In the genomic region with DNA sequence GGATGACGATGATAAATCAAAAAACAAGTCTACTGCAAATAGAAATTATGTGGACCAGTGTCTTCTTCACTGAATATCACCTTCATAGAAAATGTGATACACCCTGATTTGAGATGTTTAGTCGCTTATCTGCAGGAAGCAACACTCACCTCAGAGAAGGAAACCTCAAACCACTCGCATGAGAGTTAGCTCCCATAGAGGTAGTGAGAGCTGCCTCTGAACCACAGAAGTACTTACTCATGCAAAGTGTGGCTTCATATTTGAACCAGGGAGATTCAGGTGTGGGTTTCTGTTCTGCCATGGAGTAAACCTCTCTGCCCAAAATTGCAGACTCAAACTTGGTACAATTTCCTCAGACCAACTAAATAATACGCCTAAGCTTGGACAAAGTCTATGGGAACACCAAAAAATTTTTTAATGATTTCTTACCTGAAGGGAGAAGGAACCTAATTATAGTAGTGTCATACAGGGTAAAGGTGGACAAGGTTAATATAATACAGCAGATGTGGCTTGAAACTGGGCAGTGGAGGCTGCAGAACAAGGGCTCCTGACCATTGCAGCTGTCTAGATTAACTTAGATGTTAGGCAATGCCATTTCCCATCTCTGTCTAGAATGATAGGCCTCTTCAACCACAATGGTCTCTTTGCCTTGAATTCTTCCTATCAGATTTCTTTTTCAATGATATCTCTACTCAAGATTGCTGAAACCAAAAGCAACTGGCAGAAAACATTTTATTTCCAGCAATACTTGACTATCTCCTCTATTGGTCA, we compare ENCODE assay signal across 2 cellular contexts.
TF ChIP-seq lines count a peak whose summit lies in the region.

No MANE protein-coding gene starts in this region.

TF ChIP-seq in SK-N-SH, 30 proteins besides CTCF, POLR2A, EP300 and RAD21:
- TF ChIP-seq, protein P1, sequence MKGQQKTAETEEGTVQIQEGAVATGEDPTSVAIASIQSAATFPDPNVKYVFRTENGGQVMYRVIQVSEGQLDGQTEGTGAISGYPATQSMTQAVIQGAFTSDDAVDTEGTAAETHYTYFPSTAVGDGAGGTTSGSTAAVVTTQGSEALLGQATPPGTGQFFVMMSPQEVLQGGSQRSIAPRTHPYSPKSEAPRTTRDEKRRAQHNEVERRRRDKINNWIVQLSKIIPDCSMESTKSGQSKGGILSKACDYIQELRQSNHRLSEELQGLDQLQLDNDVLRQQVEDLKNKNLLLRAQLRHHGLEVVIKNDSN (IDR thresholded peaks at IDR 0.05; ENCODE audit: borderline replicate concordance, low read depth), result no peak
- TF ChIP-seq ELF1 (IDR thresholded peaks at IDR 0.05) (no peak), FOXM1 (IDR thresholded peaks at IDR 0.05; ENCODE audit: low read depth) (no peak), SMC3 (IDR thresholded peaks at IDR 0.05; ENCODE audit: low read depth, low read length) (no peak), GABPA (IDR thresholded peaks at IDR 0.05; ENCODE audit: low read depth) (no peak), IRF3 (IDR thresholded peaks at IDR 0.05; ENCODE audit: low read depth, low read length) (no peak), EZH2phosphoT487 (IDR thresholded peaks at IDR 0.05; ENCODE audit: borderline replicate concordance, low read depth) (no peak), MEF2A (IDR thresholded peaks at IDR 0.05; ENCODE audit: borderline replicate concordance, low read depth) (no peak), MXI1 (IDR thresholded peaks at IDR 0.05; ENCODE audit: low read depth, low read length) (no peak), RFX5 (IDR thresholded peaks at IDR 0.05; ENCODE audit: low read length) (no peak)
- TF ChIP-seq, protein P2, sequence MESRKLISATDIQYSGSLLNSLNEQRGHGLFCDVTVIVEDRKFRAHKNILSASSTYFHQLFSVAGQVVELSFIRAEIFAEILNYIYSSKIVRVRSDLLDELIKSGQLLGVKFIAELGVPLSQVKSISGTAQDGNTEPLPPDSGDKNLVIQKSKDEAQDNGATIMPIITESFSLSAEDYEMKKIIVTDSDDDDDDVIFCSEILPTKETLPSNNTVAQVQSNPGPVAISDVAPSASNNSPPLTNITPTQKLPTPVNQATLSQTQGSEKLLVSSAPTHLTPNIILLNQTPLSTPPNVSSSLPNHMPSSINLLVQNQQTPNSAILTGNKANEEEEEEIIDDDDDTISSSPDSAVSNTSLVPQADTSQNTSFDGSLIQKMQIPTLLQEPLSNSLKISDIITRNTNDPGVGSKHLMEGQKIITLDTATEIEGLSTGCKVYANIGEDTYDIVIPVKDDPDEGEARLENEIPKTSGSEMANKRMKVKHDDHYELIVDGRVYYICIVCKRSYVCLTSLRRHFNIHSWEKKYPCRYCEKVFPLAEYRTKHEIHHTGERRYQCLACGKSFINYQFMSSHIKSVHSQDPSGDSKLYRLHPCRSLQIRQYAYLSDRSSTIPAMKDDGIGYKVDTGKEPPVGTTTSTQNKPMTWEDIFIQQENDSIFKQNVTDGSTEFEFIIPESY (IDR thresholded peaks at IDR 0.05; ENCODE audit: borderline replicate concordance, low read depth), result no peak
- TF ChIP-seq, protein P3, sequence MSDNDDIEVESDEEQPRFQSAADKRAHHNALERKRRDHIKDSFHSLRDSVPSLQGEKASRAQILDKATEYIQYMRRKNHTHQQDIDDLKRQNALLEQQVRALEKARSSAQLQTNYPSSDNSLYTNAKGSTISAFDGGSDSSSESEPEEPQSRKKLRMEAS (IDR thresholded peaks at IDR 0.05; ENCODE audit: low read depth), result no peak

TF ChIP-seq in SK-N-SH treated with all-trans-retinoic acid at 6 μM for 48 hours, 23 proteins besides CTCF, POLR2A, EP300 and RAD21 (continued from another document):
- TF ChIP-seq ESRRG (CRISPR knock-in tag; IDR thresholded peaks at IDR 0.05), result no peak
- no peak for TF ChIP-seq CSDC2 (CRISPR knock-in tag; IDR thresholded peaks at IDR 0.05)
- TF ChIP-seq, protein P4, sequence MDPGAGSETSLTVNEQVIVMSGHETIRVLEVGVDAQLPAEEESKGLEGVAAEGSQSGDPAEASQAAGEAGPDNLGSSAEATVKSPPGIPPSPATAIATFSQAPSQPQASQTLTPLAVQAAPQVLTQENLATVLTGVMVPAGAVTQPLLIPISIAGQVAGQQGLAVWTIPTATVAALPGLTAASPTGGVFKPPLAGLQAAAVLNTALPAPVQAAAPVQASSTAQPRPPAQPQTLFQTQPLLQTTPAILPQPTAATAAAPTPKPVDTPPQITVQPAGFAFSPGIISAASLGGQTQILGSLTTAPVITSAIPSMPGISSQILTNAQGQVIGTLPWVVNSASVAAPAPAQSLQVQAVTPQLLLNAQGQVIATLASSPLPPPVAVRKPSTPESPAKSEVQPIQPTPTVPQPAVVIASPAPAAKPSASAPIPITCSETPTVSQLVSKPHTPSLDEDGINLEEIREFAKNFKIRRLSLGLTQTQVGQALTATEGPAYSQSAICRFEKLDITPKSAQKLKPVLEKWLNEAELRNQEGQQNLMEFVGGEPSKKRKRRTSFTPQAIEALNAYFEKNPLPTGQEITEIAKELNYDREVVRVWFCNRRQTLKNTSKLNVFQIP (CRISPR knock-in tag; IDR thresholded peaks at IDR 0.05; ENCODE audit: borderline replicate concordance, low read depth), result no peak
- no peak for TF ChIP-seq ZNF70 (CRISPR knock-in tag; IDR thresholded peaks at IDR 0.05)
- TF ChIP-seq ZC3H10 (CRISPR knock-in tag; IDR thresholded peaks at IDR 0.05), result no peak
- TF ChIP-seq, protein P5, sequence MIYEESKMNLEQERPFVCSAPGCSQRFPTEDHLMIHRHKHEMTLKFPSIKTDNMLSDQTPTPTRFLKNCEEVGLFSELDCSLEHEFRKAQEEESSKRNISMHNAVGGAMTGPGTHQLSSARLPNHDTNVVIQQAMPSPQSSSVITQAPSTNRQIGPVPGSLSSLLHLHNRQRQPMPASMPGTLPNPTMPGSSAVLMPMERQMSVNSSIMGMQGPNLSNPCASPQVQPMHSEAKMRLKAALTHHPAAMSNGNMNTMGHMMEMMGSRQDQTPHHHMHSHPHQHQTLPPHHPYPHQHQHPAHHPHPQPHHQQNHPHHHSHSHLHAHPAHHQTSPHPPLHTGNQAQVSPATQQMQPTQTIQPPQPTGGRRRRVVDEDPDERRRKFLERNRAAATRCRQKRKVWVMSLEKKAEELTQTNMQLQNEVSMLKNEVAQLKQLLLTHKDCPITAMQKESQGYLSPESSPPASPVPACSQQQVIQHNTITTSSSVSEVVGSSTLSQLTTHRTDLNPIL (CRISPR knock-in tag; IDR thresholded peaks at IDR 0.05; ENCODE audit: low read depth), result no peak
- no peak for TF ChIP-seq ISL1 (CRISPR knock-in tag; IDR thresholded peaks at IDR 0.05)
- TF ChIP-seq BACH2 (CRISPR knock-in tag; IDR thresholded peaks at IDR 0.05; ENCODE audit: borderline replicate concordance), result no peak
- no peak for TF ChIP-seq OSR1 (CRISPR knock-in tag; IDR thresholded peaks at IDR 0.05)
- TF ChIP-seq, protein P6, sequence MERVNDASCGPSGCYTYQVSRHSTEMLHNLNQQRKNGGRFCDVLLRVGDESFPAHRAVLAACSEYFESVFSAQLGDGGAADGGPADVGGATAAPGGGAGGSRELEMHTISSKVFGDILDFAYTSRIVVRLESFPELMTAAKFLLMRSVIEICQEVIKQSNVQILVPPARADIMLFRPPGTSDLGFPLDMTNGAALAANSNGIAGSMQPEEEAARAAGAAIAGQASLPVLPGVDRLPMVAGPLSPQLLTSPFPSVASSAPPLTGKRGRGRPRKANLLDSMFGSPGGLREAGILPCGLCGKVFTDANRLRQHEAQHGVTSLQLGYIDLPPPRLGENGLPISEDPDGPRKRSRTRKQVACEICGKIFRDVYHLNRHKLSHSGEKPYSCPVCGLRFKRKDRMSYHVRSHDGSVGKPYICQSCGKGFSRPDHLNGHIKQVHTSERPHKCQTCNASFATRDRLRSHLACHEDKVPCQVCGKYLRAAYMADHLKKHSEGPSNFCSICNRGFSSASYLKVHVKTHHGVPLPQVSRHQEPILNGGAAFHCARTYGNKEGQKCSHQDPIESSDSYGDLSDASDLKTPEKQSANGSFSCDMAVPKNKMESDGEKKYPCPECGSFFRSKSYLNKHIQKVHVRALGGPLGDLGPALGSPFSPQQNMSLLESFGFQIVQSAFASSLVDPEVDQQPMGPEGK (CRISPR knock-in tag; IDR thresholded peaks at IDR 0.05; ENCODE audit: borderline replicate concordance), result no peak
- TF ChIP-seq ZFP3 (CRISPR knock-in tag; IDR thresholded peaks at IDR 0.05), result no peak
- TF ChIP-seq ARNTL (CRISPR knock-in tag; IDR thresholded peaks at IDR 0.05; ENCODE audit: borderline replicate concordance, low read depth), result no peak
- TF ChIP-seq SNAI2 (CRISPR knock-in tag; IDR thresholded peaks at IDR 0.05), result no peak
